In the genomic region with DNA sequence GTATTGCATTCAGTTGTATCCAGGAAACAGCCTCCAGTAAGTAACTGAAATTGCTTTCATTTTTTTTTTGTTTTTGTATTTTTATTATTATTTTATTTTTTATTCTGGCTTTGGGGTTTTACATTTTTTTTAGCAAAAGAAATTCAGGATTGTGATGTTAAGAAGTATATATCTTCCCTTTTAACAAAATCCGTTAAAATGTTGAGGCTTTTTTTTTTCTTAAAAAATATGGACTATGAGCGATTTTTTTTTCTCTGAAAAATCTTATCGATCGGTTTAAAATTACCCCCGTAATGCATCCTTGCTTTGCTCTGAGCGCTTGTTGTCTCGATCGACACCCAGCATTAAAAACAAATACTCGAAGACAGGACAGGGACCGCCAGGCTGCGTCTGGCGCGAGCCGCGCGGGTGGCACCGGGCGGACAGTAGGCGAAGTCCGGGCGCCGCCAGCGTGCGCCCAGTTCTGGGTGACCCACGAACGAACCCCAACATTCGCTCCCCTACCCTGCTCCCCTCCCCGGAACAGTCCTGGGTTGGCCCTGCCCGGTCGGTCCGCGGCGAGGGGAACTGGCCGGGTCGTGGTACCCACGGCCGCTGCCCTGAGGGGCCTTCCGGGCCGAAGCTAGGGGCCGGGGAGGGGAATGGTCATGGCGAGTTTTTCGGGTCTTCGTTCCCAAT, we compare ENCODE assay signal across 7 cellular contexts. TPM values are rescaled to one million over a fixed set of nuclear protein-coding genes. Genes with fewer than 3 reads are reported as not detected.
DNase-seq lines count a peak whose midpoint lies in the region; ATAC-seq and TF ChIP-seq lines count a peak whose summit lies in the region.

No MANE protein-coding gene starts in this region.

- peak overlapping the region; percentile 87 for H3K4me3 Mint-ChIP-seq in HFFc6
- H3K4me3 Mint-ChIP-seq in T-helper 17 cell, result no peak overlapping the region

- TF ChIP-seq CTCF in HFFc6 (IDR thresholded peaks at IDR 0.05) (no peak), smooth muscle cell (IDR thresholded peaks at IDR 0.05; ENCODE audit: borderline replicate concordance, insufficient read depth, poor library complexity, severe bottlenecking) (no peak), GM20000 (IDR thresholded peaks at IDR 0.05; ENCODE audit: extremely low read depth, missing control alignments) (no peak)

- H3K36me3 ChIP-seq in iPS DF 6.9 (ENCODE audit: control insufficient read depth, insufficient read depth, low read length) (no peaks in the 10 kb centered on the region; the same call in 1 of the 2 replicates), smooth muscle cell (ENCODE audit: low read depth) (no peaks in the 10 kb centered on the region)

- H3K4me1 Mint-ChIP-seq in HFFc6 (ENCODE audit: low read depth), result peaks cover 44% of the 10 kb centered on the region
- H3K4me1 Mint-ChIP-seq in T-helper 17 cell, result peaks cover 26% of the 10 kb centered on the region

- no peaks in the 10 kb centered on the region for H3K9me3 Mint-ChIP-seq in HFFc6

- H3K36me3 Mint-ChIP-seq in HFFc6 (ENCODE audit: low read depth) (peaks cover 3% of the 10 kb centered on the region; the same call in 1 of the 2 replicates), T-helper 17 cell (ENCODE audit: low read depth) (peaks cover 3% of the 10 kb centered on the region)

- peaks cover 40% of the 10 kb centered on the region for H3K27me3 ChIP-seq in iPS DF 6.9 (ENCODE audit: control insufficient read depth, insufficient read depth, low read length)
- H3K27me3 ChIP-seq in smooth muscle cell (ENCODE audit: low read depth), result no peaks in the 10 kb centered on the region

- H3K79me2 ChIP-seq in smooth muscle cell (ENCODE audit: low read depth), result peaks cover 78% of the 10 kb centered on the region

- no peak overlapping the region for H3K27ac ChIP-seq in iPS DF 6.9 (ENCODE audit: low read length)
- peak overlapping the region; percentile 85 for H3K27ac ChIP-seq in smooth muscle cell (ENCODE audit: low read depth)

- no peak for TF ChIP-seq POLR2A in erythroblast (IDR thresholded peaks at IDR 0.05; ENCODE audit: low read length)

- H3K9me3 ChIP-seq in T-helper 17 cell (ENCODE audit: control insufficient read depth, low read length, poor library complexity, severe bottlenecking) (no peaks in the 10 kb centered on the region), iPS DF 6.9 (ENCODE audit: control insufficient read depth, insufficient read depth, low read length) (no peaks in the 10 kb centered on the region), smooth muscle cell (replicated peaks; ENCODE audit: low read depth) (no peaks in the 10 kb centered on the region)

- H2AFZ ChIP-seq in smooth muscle cell (ENCODE audit: low read depth), result peak overlapping the region; percentile 41

- ATAC-seq in T-helper 17 cell, result no peak

- H3K4me3 ChIP-seq in iPS DF 6.9 (ENCODE audit: low read length) (peak overlapping the region; percentile 41; the same call in 1 of the 2 replicates), smooth muscle cell (peak overlapping the region; percentile 88)

- peaks cover 11% of the 10 kb centered on the region for H3K27me3 Mint-ChIP-seq in HFFc6 (ENCODE audit: insufficient read depth)
- peaks cover 49% of the 10 kb centered on the region for H3K27me3 Mint-ChIP-seq in T-helper 17 cell

- peak overlapping the region; percentile 94 for H3K27ac Mint-ChIP-seq in HFFc6
- H3K27ac Mint-ChIP-seq in T-helper 17 cell, result peak overlapping the region; percentile 41

- H3K4me2 ChIP-seq in smooth muscle cell, result peak overlapping the region; percentile 100

- H3K4me1 ChIP-seq in iPS DF 6.9 (ENCODE audit: control insufficient read depth, insufficient read depth, low read length) (peaks cover 8% of the 10 kb centered on the region), smooth muscle cell (ENCODE audit: low read depth) (peaks cover 35% of the 10 kb centered on the region)

- no peak for DNase-seq in HFFc6
- DNase-seq in T-helper 17 cell, result no peak
- DNase-seq in iPS DF 6.9 (ENCODE audit: low read depth, low spot score), result no peak
- no peak for DNase-seq in smooth muscle cell (lab: John Stamatoyannopoulos, UW; ENCODE audit: unreplicated experiment)
- no peak for DNase-seq in stimulated activated CD4-positive, alpha-beta T cell treated with anti-CD3 and anti-CD28 coated beads, Interleukin-2, amount 100 ng/mL, for 24 hours
- DNase-seq in GM20000 (ENCODE audit: low spot score), result no peak
- no peak for DNase-seq in erythroblast (lab: John Stamatoyannopoulos, UW)

- peak overlapping the region; percentile 92 for H3K9ac ChIP-seq in smooth muscle cell (ENCODE audit: low read depth)

- WGBS in iPS DF 6.9 (ENCODE audit: insufficient coverage, insufficient read length), result no CpG with 5 or more reads among the region's 43 CpGs
- under 1% methylated on average over 42 of the region's 43 CpGs for whole genome bisulfite sequencing in smooth muscle cell (ENCODE audit: low lambda C conversion rate)

- peaks cover 8% of the 10 kb centered on the region for H4K20me1 ChIP-seq in smooth muscle cell (ENCODE audit: low read depth)

- peaks cover 20% of the 10 kb centered on the region for H3F3A ChIP-seq in smooth muscle cell (ENCODE audit: low read depth)

RNA-seq across cellular contexts. Expression of gene BAHCC1, which starts 0.5 kb away (rescaled TPM):
- total RNA-seq in HFFc6 (2021; fragmentation: NEBNext Ultra II Directional; extraction: Animal tissue kit (Norgen Biotek cat#: 25700)), result 1 to 10 TPM; 7.3 to 9.7 (median 8.3) TPM
- total RNA-seq in T-helper 17 cell (under 1 TPM; 0.22 to 0.29 TPM), smooth muscle cell (4.6 and 5.4 TPM in 2 replicates)
- polyA plus RNA-seq in smooth muscle cell, result 3.2 and 3.9 TPM in 2 replicates
